8 cellular contexts compared by ENCODE assay signal in genomic region chr19:12440412-12440762, GRCh38. TPM values are rescaled to one million over a fixed set of nuclear protein-coding genes. Genes with fewer than 3 reads are reported as not detected.
DNase-seq lines count a peak whose midpoint lies in the region; ATAC-seq and TF ChIP-seq lines count a peak whose summit lies in the region.
"Not testable (repeated sequence)": the region's sequence is repeated elsewhere in the genome, so short reads cannot be mapped to it uniquely, and the experiment has no call there.

No MANE protein-coding gene starts in this region.

- not testable (repeated sequence) for H3K27ac ChIP-seq in iPS-20b (ENCODE audit: low read length)
- peak overlapping the region; percentile 81 to 83 for H3K27ac ChIP-seq in prostate gland
- H3K27ac ChIP-seq in urinary bladder (ENCODE audit: low read depth) = peak overlapping the region; percentile 73

- not testable (repeated sequence) for H3K4me1 ChIP-seq in iPS-20b (ENCODE audit: insufficient read depth, low read length); prostate gland (replicated peaks); urinary bladder (ENCODE audit: insufficient read depth)

- peak; percentile 41 for DNase-seq in NAMALWA (ENCODE audit: low spot score)
- peak; percentile 12 to 15 for DNase-seq in activated CD4-positive, alpha-beta T cell treated with anti-CD3 and anti-CD28 coated beads for 4 hours
- not testable (repeated sequence) for DNase-seq in chondrocyte (ENCODE audit: low spot score); prostate gland (ENCODE audit: low spot score)

- WGBS in prostate gland = 0% methylated on average over 26 of the region's 26 CpGs
- WGBS in urinary bladder = 0% methylated on average over 26 of the region's 26 CpGs

- H3K9ac ChIP-seq in iPS-20b (ENCODE audit: low read depth, low read length) = peak overlapping the region; percentile 82

- peak overlapping the region; percentile 85 for H3K27ac Mint-ChIP-seq in chondrocyte (ENCODE audit: unreplicated experiment)

- not testable (repeated sequence) for H3K27me3 Mint-ChIP-seq in chondrocyte (ENCODE audit: low read depth)

- TF ChIP-seq CTCF in chondrocyte (IDR thresholded peaks at IDR 0.05) = peak; percentile 40
- not testable (repeated sequence) for TF ChIP-seq CTCF in prostate gland (IDR thresholded peaks at IDR 0.05)

- peaks cover 20% of the 10 kb centered on the region for H3K9me3 Mint-ChIP-seq in chondrocyte (ENCODE audit: low read depth)

- H3K27me3 ChIP-seq in iPS-20b (ENCODE audit: insufficient read depth, low read length); prostate gland (replicated peaks; ENCODE audit: insufficient read depth): not testable (repeated sequence)

- H3K4me3 ChIP-seq in iPS-20b (ENCODE audit: low read length) (peak overlapping the region; percentile 84), prostate gland (peak overlapping the region; percentile 67 to 68), urinary bladder (ENCODE audit: low read depth, low read length) (peak overlapping the region; percentile 66)

- peaks cover 13% of the 10 kb centered on the region for H3K4me1 Mint-ChIP-seq in chondrocyte (ENCODE audit: low read depth)

- H3K4me3 Mint-ChIP-seq in chondrocyte (ENCODE audit: unreplicated experiment) = peak overlapping the region; percentile 100

- not testable (repeated sequence) for H3K36me3 ChIP-seq in iPS-20b (ENCODE audit: insufficient read depth, low read depth, low read length); prostate gland; urinary bladder (ENCODE audit: insufficient read depth)

- intact Hi-C loops in prostate gland (cut with DNase I) = not testable (repeated sequence)

- ATAC-seq in GM18505 (IDR thresholded peaks at IDR 0.05; ENCODE audit: unreplicated experiment) (peak; percentile 32), HG02943 (IDR thresholded peaks at IDR 0.05; ENCODE audit: low read depth, unreplicated experiment) (peak; percentile 21)

- not testable (repeated sequence) for TF ChIP-seq POLR2A in GM18505 (IDR thresholded peaks at IDR 0.05; ENCODE audit: borderline replicate concordance, extremely low read depth, insufficient read depth, insufficient read length); prostate gland (IDR thresholded peaks at IDR 0.05)

- H3K9me3 ChIP-seq in iPS-20b (ENCODE audit: insufficient read depth, low read depth, low read length); prostate gland: not testable (repeated sequence)

- peaks cover 10% of the 10 kb centered on the region for H3K36me3 Mint-ChIP-seq in chondrocyte (ENCODE audit: low read depth)

RNA-seq across cellular contexts. Expression of gene ZNF443, which starts 0.4 kb away (rescaled TPM):
- total RNA-seq in chondrocyte (1.6 to 4.0 TPM (median 2.0 TPM) in 3 replicates), prostate gland (1 to 10 TPM; 5.7 to 5.8 TPM), urinary bladder (12.8 TPM)
- 2.7 TPM for polyA plus RNA-seq in urinary bladder

RNA-seq across cellular contexts. Expression of gene ZNF799, which starts 39.3 kb away (rescaled TPM):
- total RNA-seq in chondrocyte = 2.0 to 3.7 TPM (median 2.3 TPM) in 3 replicates
- 1 to 10 TPM; 4.5 to 5.7 TPM for total RNA-seq in prostate gland
- 12.3 TPM for total RNA-seq in urinary bladder
- polyA plus RNA-seq in urinary bladder = 4.4 TPM

RNA-seq across cellular contexts. Expression of gene ZNF709, which starts 44.2 kb away (rescaled TPM):
- 2.0 to 5.2 TPM (median 3.0 TPM) in 3 replicates for total RNA-seq in chondrocyte
- total RNA-seq in prostate gland = 1 to 10 TPM; 3.9 to 5.4 TPM
- 16.1 TPM for total RNA-seq in urinary bladder
- polyA plus RNA-seq in urinary bladder = 1.1 TPM
